Comparison of ENCODE assay signal across 1 cellular context in the genomic region with DNA sequence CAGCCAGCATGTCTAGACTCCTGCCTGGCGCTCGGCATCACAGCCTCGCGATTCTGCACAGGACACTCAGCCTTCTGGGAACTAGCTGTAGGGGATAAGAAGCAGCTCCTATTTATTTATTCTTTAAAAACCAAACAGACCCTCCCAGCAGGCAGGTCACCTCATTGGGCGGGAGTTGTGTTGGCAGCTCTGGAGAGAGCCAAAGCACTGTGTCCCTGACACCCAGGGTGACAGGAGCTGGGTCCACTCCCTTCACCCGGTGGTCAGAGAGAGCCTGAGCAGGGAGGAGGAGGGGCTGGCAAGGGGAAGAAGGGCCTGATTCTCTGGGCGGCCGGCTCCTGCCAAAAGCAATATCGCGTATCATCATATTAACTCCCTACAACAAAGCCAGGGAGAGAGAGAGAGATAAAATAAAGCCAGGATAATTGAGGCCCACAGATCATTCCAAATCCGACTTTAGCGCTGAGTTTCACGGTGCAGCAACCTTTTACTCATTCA.
TF ChIP-seq lines count a peak whose summit lies in the region.

No MANE protein-coding gene starts in this region.

TF ChIP-seq in HepG2, 621 proteins besides CTCF, POLR2A, EP300 and RAD21 (continued from another document):
- TF ChIP-seq, protein P1, sequence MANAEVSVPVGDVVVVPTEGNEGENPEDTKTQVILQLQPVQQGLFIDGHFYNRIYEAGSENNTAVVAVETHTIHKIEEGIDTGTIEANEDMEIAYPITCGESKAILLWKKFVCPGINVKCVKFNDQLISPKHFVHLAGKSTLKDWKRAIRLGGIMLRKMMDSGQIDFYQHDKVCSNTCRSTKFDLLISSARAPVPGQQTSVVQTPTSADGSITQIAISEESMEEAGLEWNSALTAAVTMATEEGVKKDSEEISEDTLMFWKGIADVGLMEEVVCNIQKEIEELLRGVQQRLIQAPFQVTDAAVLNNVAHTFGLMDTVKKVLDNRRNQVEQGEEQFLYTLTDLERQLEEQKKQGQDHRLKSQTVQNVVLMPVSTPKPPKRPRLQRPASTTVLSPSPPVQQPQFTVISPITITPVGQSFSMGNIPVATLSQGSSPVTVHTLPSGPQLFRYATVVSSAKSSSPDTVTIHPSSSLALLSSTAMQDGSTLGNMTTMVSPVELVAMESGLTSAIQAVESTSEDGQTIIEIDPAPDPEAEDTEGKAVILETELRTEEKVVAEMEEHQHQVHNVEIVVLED (CRISPR knock-in tag; IDR thresholded peaks at IDR 0.05; ENCODE audit: borderline replicate concordance): no peak
- TF ChIP-seq, protein P2, sequence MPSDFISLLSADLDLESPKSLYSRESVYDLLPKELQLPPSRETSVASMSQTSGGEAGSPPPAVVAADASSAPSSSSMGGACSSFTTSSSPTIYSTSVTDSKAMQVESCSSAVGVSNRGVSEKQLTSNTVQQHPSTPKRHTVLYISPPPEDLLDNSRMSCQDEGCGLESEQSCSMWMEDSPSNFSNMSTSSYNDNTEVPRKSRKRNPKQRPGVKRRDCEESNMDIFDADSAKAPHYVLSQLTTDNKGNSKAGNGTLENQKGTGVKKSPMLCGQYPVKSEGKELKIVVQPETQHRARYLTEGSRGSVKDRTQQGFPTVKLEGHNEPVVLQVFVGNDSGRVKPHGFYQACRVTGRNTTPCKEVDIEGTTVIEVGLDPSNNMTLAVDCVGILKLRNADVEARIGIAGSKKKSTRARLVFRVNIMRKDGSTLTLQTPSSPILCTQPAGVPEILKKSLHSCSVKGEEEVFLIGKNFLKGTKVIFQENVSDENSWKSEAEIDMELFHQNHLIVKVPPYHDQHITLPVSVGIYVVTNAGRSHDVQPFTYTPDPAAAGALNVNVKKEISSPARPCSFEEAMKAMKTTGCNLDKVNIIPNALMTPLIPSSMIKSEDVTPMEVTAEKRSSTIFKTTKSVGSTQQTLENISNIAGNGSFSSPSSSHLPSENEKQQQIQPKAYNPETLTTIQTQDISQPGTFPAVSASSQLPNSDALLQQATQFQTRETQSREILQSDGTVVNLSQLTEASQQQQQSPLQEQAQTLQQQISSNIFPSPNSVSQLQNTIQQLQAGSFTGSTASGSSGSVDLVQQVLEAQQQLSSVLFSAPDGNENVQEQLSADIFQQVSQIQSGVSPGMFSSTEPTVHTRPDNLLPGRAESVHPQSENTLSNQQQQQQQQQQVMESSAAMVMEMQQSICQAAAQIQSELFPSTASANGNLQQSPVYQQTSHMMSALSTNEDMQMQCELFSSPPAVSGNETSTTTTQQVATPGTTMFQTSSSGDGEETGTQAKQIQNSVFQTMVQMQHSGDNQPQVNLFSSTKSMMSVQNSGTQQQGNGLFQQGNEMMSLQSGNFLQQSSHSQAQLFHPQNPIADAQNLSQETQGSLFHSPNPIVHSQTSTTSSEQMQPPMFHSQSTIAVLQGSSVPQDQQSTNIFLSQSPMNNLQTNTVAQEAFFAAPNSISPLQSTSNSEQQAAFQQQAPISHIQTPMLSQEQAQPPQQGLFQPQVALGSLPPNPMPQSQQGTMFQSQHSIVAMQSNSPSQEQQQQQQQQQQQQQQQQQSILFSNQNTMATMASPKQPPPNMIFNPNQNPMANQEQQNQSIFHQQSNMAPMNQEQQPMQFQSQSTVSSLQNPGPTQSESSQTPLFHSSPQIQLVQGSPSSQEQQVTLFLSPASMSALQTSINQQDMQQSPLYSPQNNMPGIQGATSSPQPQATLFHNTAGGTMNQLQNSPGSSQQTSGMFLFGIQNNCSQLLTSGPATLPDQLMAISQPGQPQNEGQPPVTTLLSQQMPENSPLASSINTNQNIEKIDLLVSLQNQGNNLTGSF (CRISPR knock-in tag; IDR thresholded peaks at IDR 0.05): no peak
- TF ChIP-seq SETDB1 (CRISPR knock-in tag; IDR thresholded peaks at IDR 0.05; ENCODE audit: borderline replicate concordance) (no peak), STAG1 (CRISPR knock-in tag; IDR thresholded peaks at IDR 0.05) (no peak), ZNF773 (CRISPR knock-in tag; IDR thresholded peaks at IDR 0.05; ENCODE audit: borderline replicate concordance) (no peak), ARNTL (CRISPR knock-in tag; IDR thresholded peaks at IDR 0.05) (no peak), GPN1 (CRISPR knock-in tag; IDR thresholded peaks at IDR 0.05; ENCODE audit: borderline replicate concordance) (no peak), RNF2 (conservative IDR thresholded peaks at IDR 0.05; ENCODE audit: low read depth) (no peak), RXRA (CRISPR knock-in tag; IDR thresholded peaks at IDR 0.05) (no peak)
- TF ChIP-seq, protein P3, sequence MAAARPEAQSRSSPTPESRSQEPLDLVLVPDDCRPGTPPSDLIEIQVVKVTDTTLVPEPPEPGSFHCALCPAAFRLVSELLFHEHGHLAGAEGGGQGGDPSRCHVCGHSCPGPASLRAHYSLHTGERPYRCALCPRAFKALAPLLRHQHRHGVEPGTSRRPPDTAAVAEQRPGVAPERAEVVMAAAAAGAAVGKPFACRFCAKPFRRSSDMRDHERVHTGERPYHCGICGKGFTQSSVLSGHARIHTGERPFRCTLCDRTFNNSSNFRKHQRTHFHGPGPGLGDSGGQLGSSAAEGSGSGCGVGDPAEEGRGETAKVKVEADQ (CRISPR knock-in tag; IDR thresholded peaks at IDR 0.05; ENCODE audit: borderline replicate concordance): no peak
TF ChIP-seq in HepG2: peak in this region for 0.
